Comparison of ENCODE assay signal across 8 cellular contexts in the genomic region with DNA sequence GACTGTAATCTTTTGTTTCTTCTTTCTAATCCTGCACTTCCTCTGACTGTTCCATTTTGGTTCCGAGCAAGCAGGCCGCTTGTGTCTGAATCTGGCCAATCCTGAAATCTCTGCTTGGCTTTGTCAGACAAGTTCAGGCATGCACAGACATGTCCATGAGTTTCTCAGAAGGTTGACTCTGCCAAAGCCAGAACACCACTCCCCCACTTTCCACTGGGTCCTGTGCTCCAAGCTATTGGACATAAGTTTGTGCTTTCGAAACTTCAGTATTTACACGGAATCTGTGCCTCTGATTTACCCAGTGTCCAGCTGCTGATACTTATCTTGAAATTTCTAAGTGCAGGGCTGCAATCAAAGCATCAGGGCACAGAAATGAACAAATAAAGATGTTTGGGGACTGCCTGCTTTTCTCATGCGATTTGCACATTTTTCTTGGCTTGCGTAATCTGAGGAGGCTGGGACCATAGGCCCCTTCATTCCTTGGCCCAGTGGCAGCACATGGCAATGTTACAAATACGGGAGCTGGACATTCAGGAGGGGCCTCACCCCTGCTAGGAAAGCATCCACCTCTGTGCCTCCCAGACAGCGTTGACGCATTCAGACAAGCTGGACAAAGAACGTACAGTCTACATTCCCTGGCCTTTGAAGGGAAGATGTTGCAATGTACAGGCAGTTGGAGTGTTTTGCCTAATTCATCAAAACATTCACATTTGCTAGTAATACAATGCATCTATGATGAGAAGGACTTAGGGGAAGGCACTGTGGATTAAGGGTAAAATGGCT.
DNase-seq lines count a peak whose midpoint lies in the region; ATAC-seq, FAIRE-seq and TF ChIP-seq lines count a peak whose summit lies in the region.

No MANE protein-coding gene starts in this region.

- H3K9me3 ChIP-seq in iPS DF 6.9 (ENCODE audit: control insufficient read depth, insufficient read depth, low read length) (no peaks in the 10 kb centered on the region), small intestine (ENCODE audit: control insufficient read depth, low read depth) (no peaks in the 10 kb centered on the region)

- no peak for FAIRE-seq in small intestine (lab: Jason Lieb, UNC)

- H3K4me3 ChIP-seq in HFF-Myc (replicated peaks; ENCODE audit: low read depth, low read length) (no peak overlapping the region), iPS DF 6.9 (ENCODE audit: low read length) (no peak overlapping the region), small intestine (ENCODE audit: low read depth in 1 of 2, low read length in 2 of 2) (no peak overlapping the region)

- TF ChIP-seq CTCF in HFF-Myc (IDR thresholded peaks at IDR 0.05; ENCODE audit: low read depth, low read length, missing control alignments): no peak

- no CpG with 5 or more reads among the region's 10 CpGs for WGBS in iPS DF 6.9 (ENCODE audit: insufficient coverage, insufficient read length)
- WGBS in small intestine, 3 donors: 61 to 76% (median 72%) methylated on average over 10 of the region's 10 CpGs

- ATAC-seq in GM18873 (IDR thresholded peaks at IDR 0.05; ENCODE audit: low FRiP score, unreplicated experiment): no peak

- peak overlapping the region; percentile 59 for H3K27ac ChIP-seq in angular gyrus (ENCODE audit: low read depth, low read length)
- H3K27ac ChIP-seq in iPS DF 6.9 (ENCODE audit: low read length): no peak overlapping the region
- H3K27ac ChIP-seq in small intestine (ENCODE audit: low read depth in 1 of 2, low read length in 1 of 2): peak overlapping the region in 1 of 2 donors; percentile 76

- DNase-seq in HFF-Myc (ENCODE audit: extremely low read depth, low read depth) (peak; percentile 99), iPS DF 6.9 (ENCODE audit: low read depth, low spot score) (peak; percentile 2), small intestine (peak; percentile 4), NCI-H1930 (lab: John Stamatoyannopoulos, UW) (no peak)
- DNase-seq in central memory CD4-positive, alpha-beta T cell: no peak
- DNase-seq in activated CD4-positive, CD25-positive, alpha-beta regulatory T cell (lab: John Stamatoyannopoulos, UW): no peak

- H3K4me1 ChIP-seq in iPS DF 6.9 (ENCODE audit: control insufficient read depth, insufficient read depth, low read length): no peaks in the 10 kb centered on the region
- H3K4me1 ChIP-seq in small intestine (ENCODE audit: control insufficient read depth in 2 of 2, insufficient read depth in 1 of 2, low read depth in 1 of 2, low read length in 1 of 2): no peaks in the 10 kb centered on the region

- no peaks in the 10 kb centered on the region for H3K27me3 ChIP-seq in iPS DF 6.9 (ENCODE audit: control insufficient read depth, insufficient read depth, low read length)
- H3K27me3 ChIP-seq in small intestine (ENCODE audit: control insufficient read depth in 2 of 2, insufficient read depth in 2 of 2, low read length in 2 of 2): no peaks in the 10 kb centered on the region

- no peaks in the 10 kb centered on the region for H3K36me3 ChIP-seq in iPS DF 6.9 (ENCODE audit: control insufficient read depth, insufficient read depth, low read length)
- H3K36me3 ChIP-seq in small intestine (ENCODE audit: control insufficient read depth in 2 of 2, insufficient read depth in 2 of 2, low read length in 2 of 2): no peaks in the 10 kb centered on the region

Comparison
In these comparisons a context has a peak if more than half of its experiments do, and no peak if none do; other contexts are left out.
1. DNase-seq: peak in HFF-Myc (single experiment), iPS DF 6.9 (single experiment) and small intestine (single experiment); none in central memory CD4-positive, alpha-beta T cell (single experiment), NCI-H1930 (0 of 2) and activated CD4-positive, CD25-positive, alpha-beta regulatory T cell (0 of 4).